In the genomic region with DNA sequence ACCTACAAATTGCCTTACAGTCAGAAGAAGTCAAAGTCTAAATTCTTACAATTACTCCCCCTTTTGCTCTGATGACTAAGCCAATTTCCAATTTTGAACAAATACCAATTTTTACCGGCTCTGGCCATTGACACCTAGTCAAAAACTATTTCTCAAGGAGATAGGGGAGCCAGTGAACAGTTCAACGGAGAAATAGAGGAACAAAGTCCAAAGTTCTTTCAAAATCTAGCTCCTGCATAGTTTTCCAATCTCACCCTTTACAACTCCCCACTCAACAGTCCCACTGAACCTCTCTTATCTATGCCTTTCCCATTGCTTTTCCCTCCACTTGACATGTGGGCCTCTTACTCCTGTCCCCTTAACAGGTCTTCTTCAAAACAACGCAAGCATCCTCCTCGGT, we compare ENCODE assay signal across 18 cellular contexts.
DNase-seq lines count a peak whose midpoint lies in the region; ATAC-seq, FAIRE-seq and TF ChIP-seq lines count a peak whose summit lies in the region.
"Had no signal": no experiment of that assay in that cellular context is flagged by ENCODE, and none has a peak within 500 bp of the region (broad histone marks: within the 10 kb centered on the region; RNA-seq: fewer than 3 reads in every experiment).

No MANE protein-coding gene starts in this region.

- H3K9me3 ChIP-seq in HepG2 (ENCODE audit: low read length), result no peaks in the 10 kb centered on the region
- H3K9me3 ChIP-seq in small intestine (ENCODE audit: control insufficient read depth, low read depth), result no peaks in the 10 kb centered on the region
- H3K9me3 ChIP-seq: HAP-1 had no signal

- TF ChIP-seq EP300 in HepG2 (IDR thresholded peaks at IDR 0.05; ENCODE audit: low read depth in 2 of 2, low read length in 2 of 2) (no peak), HepG2 (CRISPR knock-in tag; IDR thresholded peaks at IDR 0.05; ENCODE audit: borderline replicate concordance) (no peak)

- no peaks in the 10 kb centered on the region for H4K20me1 ChIP-seq in HepG2 (ENCODE audit: insufficient read depth, low read length)

- CTCF ChIA-PET in HepG2 (lab: Yijun Ruan, JAX; ENCODE audit: low intra/inter-chr PET ratio, low total read pairs), result no interaction called here

- peaks cover 10% of the 10 kb centered on the region for H3K4me1 ChIP-seq in HepG2 (ENCODE audit: insufficient read depth, low read length)
- no peaks in the 10 kb centered on the region for H3K4me1 ChIP-seq in small intestine (ENCODE audit: control insufficient read depth in 2 of 2, insufficient read depth in 1 of 2, low read depth in 1 of 2, low read length in 1 of 2)

- H2AFZ ChIP-seq in HepG2 (ENCODE audit: low read length), result no peak overlapping the region

- 70% methylated on average over 4 of the region's 4 CpGs for WGBS in HepG2 (ENCODE audit: low lambda C conversion rate)
- whole genome bisulfite sequencing in small intestine, 3 donors, result 53 to 79% (median 57%) methylated on average over 4 of the region's 4 CpGs

- DNase-seq in HuH-7 (ENCODE audit: low spot score) (peak; percentile 20), HepG2 (ENCODE audit: low spot score) (peak; percentile 5), small intestine (peak; percentile 14), H4 (ENCODE audit: low spot score) (no peak), UCSD-AML1 (lab: John Stamatoyannopoulos, UW; ENCODE audit: unreplicated experiment) (no peak)
- no peak for DNase-seq in activated naive CD8-positive, alpha-beta T cell treated with anti-CD3 and anti-CD28 coated beads, Interleukin-2, amount 50 U/mL, for 24 hours
- DNase-seq: C1 segment of cervical spinal cord; CD4-positive, alpha-beta memory T cell; COR-L47; DMS153; DND-41; HFFc6 had no signal

- H3K79me2 ChIP-seq in HepG2 (ENCODE audit: insufficient read depth, low read length), result peaks cover 9% of the 10 kb centered on the region

- H3K4me3 ChIP-seq in HepG2 (replicated peaks in 1 of 3; ENCODE audit: insufficient read depth in 1 of 3, low read depth in 2 of 3, low read length in 3 of 3) (no peak overlapping the region), small intestine (ENCODE audit: low read depth in 1 of 2, low read length in 2 of 2) (no peak overlapping the region)
- H3K4me3 ChIP-seq: HAP-1 had no signal

- no peak overlapping the region for H3K9ac ChIP-seq in HepG2 (ENCODE audit: insufficient read depth, low read depth, low read length)

- H3K27me3 Mint-ChIP-seq in dendritic cell treated with granulocyte-macrophage colony-stimulating factor and Interleukin-4, amounts not matched to agents 40 ng/mL and 50 ng/mL, for 4 days, result no peaks in the 10 kb centered on the region
- H3K27me3 Mint-ChIP-seq in activated naive CD8-positive, alpha-beta T cell treated with anti-CD3 and anti-CD28 coated beads, Interleukin-2, amount 50 U/mL, for 24 hours, result peaks cover 2% of the 10 kb centered on the region

- FAIRE-seq in HepG2 (lab: Jason Lieb, UNC) (no peak), small intestine (lab: Jason Lieb, UNC) (no peak)
- FAIRE-seq: G401.6, GM12892, H54 had no signal

- no peak overlapping the region for H3K27ac ChIP-seq in HepG2 (ENCODE audit: extremely low read length, insufficient read depth, low read length)
- H3K27ac ChIP-seq in small intestine (ENCODE audit: low read depth in 1 of 2, low read length in 1 of 2), result no peak overlapping the region

- H3K27ac Mint-ChIP-seq in dendritic cell treated with granulocyte-macrophage colony-stimulating factor and Interleukin-4, amounts not matched to agents 40 ng/mL and 50 ng/mL, for 4 days, result peak overlapping the region; percentile 3
- H3K27ac Mint-ChIP-seq in activated naive CD8-positive, alpha-beta T cell treated with anti-CD3 and anti-CD28 coated beads, Interleukin-2, amount 50 U/mL, for 24 hours, result no peak overlapping the region
- H3K27ac Mint-ChIP-seq: CD4-positive, alpha-beta memory T cell; HFFc6 had no signal

- intact Hi-C loops in dendritic cell treated with granulocyte-macrophage colony-stimulating factor and Interleukin-4, amounts not matched to agents 40 ng/mL and 50 ng/mL, for 4 days (cut with micrococcal nuclease), result no loop called here
- intact Hi-C loops in HepG2 (cut with micrococcal nuclease; ENCODE audit: unreplicated experiment), result no loop called here

- no peaks in the 10 kb centered on the region for H3K36me3 Mint-ChIP-seq in dendritic cell treated with granulocyte-macrophage colony-stimulating factor and Interleukin-4, amounts not matched to agents 40 ng/mL and 50 ng/mL, for 4 days (ENCODE audit: low read depth)
- no peaks in the 10 kb centered on the region for H3K36me3 Mint-ChIP-seq in activated naive CD8-positive, alpha-beta T cell treated with anti-CD3 and anti-CD28 coated beads, Interleukin-2, amount 50 U/mL, for 24 hours (ENCODE audit: low read depth)
- H3K36me3 Mint-ChIP-seq: CD4-positive, alpha-beta memory T cell had no signal

- POLR2A ChIA-PET in HepG2 (lab: Yijun Ruan, JAX), result no interaction called here

- no peak overlapping the region for H3K4me2 ChIP-seq in HepG2 (ENCODE audit: low read depth, low read length)

- ATAC-seq in HepG2 (no peak), HG03520 (IDR thresholded peaks at IDR 0.05; ENCODE audit: unreplicated experiment) (no peak)
- ATAC-seq in activated naive CD8-positive, alpha-beta T cell treated with anti-CD3 and anti-CD28 coated beads, Interleukin-2, amount 50 U/mL, for 24 hours, result no peak

- H3K4me1 Mint-ChIP-seq in dendritic cell treated with granulocyte-macrophage colony-stimulating factor and Interleukin-4, amounts not matched to agents 40 ng/mL and 50 ng/mL, for 4 days (ENCODE audit: low read depth), result peaks cover 47% of the 10 kb centered on the region
- H3K4me1 Mint-ChIP-seq in activated naive CD8-positive, alpha-beta T cell treated with anti-CD3 and anti-CD28 coated beads, Interleukin-2, amount 50 U/mL, for 24 hours, result peaks cover 3% of the 10 kb centered on the region
- H3K4me1 Mint-ChIP-seq: CD4-positive, alpha-beta memory T cell had no signal

- H3K27me3 ChIP-seq in HepG2 (ENCODE audit: control insufficient read depth in 1 of 2, insufficient read depth in 2 of 2, low read length in 2 of 2), result no peaks in the 10 kb centered on the region
- H3K27me3 ChIP-seq in small intestine (ENCODE audit: control insufficient read depth in 2 of 2, insufficient read depth in 2 of 2, low read length in 2 of 2), result no peaks in the 10 kb centered on the region

- no peak for TF ChIP-seq RAD21 in HepG2 (CRISPR knock-in tag; IDR thresholded peaks at IDR 0.05)

- TF ChIP-seq CTCF in HepG2 (CRISPR knock-in tag; IDR thresholded peaks at IDR 0.05), result no peak

- TF ChIP-seq POLR2A in HepG2 (IDR thresholded peaks at IDR 0.05; ENCODE audit: insufficient read depth in 1 of 2, low read depth in 2 of 2, low read length in 2 of 2), result no peak

- no peaks in the 10 kb centered on the region for H3K9me3 Mint-ChIP-seq in dendritic cell treated with granulocyte-macrophage colony-stimulating factor and Interleukin-4, amounts not matched to agents 40 ng/mL and 50 ng/mL, for 4 days
- no peaks in the 10 kb centered on the region for H3K9me3 Mint-ChIP-seq in activated naive CD8-positive, alpha-beta T cell treated with anti-CD3 and anti-CD28 coated beads, Interleukin-2, amount 50 U/mL, for 24 hours
- H3K9me3 Mint-ChIP-seq: CD4-positive, alpha-beta memory T cell; HFFc6 had no signal

- H3K4me3 Mint-ChIP-seq in dendritic cell treated with granulocyte-macrophage colony-stimulating factor and Interleukin-4, amounts not matched to agents 40 ng/mL and 50 ng/mL, for 4 days, result no peak overlapping the region
- H3K4me3 Mint-ChIP-seq in activated naive CD8-positive, alpha-beta T cell treated with anti-CD3 and anti-CD28 coated beads, Interleukin-2, amount 50 U/mL, for 24 hours, result no peak overlapping the region
- H3K4me3 Mint-ChIP-seq: CD4-positive, alpha-beta memory T cell; HFFc6 had no signal

- H3K36me3 ChIP-seq in HepG2 (replicated peaks in 1 of 2; ENCODE audit: control insufficient read depth in 1 of 2, insufficient read depth in 2 of 2, low read length in 2 of 2) (no peaks in the 10 kb centered on the region), small intestine (ENCODE audit: control insufficient read depth in 2 of 2, insufficient read depth in 2 of 2, low read length in 2 of 2) (no peaks in the 10 kb centered on the region)
- H3K36me3 ChIP-seq: HAP-1 had no signal

- BruUV-seq in HepG2 (replicated peaks; lab: Mats Ljungman, UMichigan), result no TSS peak

- in situ Hi-C loops in HepG2 (cut with HindIII; ENCODE audit: extremely low pct_ligation_motif_present, low pct_unique_long_range_greater_than_20kb), result no loop called here

TF ChIP-seq in HepG2, 621 proteins besides CTCF, POLR2A, EP300 and RAD21:
- TF ChIP-seq ZNF12 (CRISPR knock-in tag; IDR thresholded peaks at IDR 0.05) (no peak), ZNF644 (CRISPR knock-in tag; IDR thresholded peaks at IDR 0.05; ENCODE audit: low read depth) (0 out of 2 replicates have a peak, but pooled peaks have one; percentile 12), NR3C1 (CRISPR knock-in tag; IDR thresholded peaks at IDR 0.05) (no peak), HNF4A (CRISPR knock-in tag; IDR thresholded peaks at IDR 0.05) (0 out of 2 replicates have a peak, but pooled peaks have one; percentile 5), ZNF530 (CRISPR knock-in tag; IDR thresholded peaks at IDR 0.05; ENCODE audit: low read depth) (no peak), GPBP1L1 (CRISPR knock-in tag; IDR thresholded peaks at IDR 0.05) (no peak), ZBTB1 (CRISPR knock-in tag; IDR thresholded peaks at IDR 0.05; ENCODE audit: borderline replicate concordance) (no peak)

Comparison
In these comparisons a context has a peak if more than half of its experiments do, and no peak if none do; other contexts are left out.
1. DNase-seq: peak in HuH-7 (single experiment), HepG2 (single experiment) and small intestine (single experiment); none in activated naive CD8-positive, alpha-beta T cell treated with anti-CD3 and anti-CD28 coated beads, Interleukin-2, amount 50 U/mL, for 24 hours (single experiment), H4 (single experiment) and UCSD-AML1 (single experiment).